ENCODE assay signal across 8 cellular contexts in the genomic region with DNA sequence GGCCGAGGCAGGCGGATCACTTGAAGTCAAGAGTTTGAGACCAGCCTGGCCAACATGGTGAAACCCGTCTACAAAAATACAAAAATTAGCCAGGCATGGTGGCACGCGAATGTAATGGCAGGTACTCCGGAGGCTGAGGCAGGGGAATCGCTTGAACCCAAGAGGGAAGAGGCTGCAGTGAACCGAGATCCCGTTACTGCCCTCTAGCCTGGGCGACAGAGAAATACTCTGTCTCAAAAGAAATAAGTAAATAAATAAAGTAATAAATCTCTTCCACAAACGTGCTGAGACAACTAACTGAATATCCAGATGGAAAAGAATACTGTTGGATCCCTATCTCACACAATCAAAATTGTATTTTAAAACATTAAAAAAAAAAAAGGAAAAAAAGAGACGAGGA. TPM values are rescaled to one million over a fixed set of nuclear protein-coding genes. Genes with fewer than 3 reads are reported as not detected.
DNase-seq lines count a peak whose midpoint lies in the region; ATAC-seq and TF ChIP-seq lines count a peak whose summit lies in the region.

No MANE protein-coding gene starts in this region.

- H3K4me3 Mint-ChIP-seq in activated CD4-positive, alpha-beta T cell treated with anti-CD3 and anti-CD28 coated beads, Interleukin-2, amount 10 ng/mL, durations not matched to agents 24 days and 14 days = peak overlapping the region; percentile 64
- peak overlapping the region; percentile 90 for H3K4me3 Mint-ChIP-seq in activated naive CD8-positive, alpha-beta T cell treated with anti-CD3 and anti-CD28 coated beads, Interleukin-2, amount 10 ng/mL, durations not matched to agents 7 days and 5 days

- peaks cover 0 to 4% (median 0%) of the 10 kb centered on the region in 5 donors for H3K9me3 ChIP-seq in subcutaneous abdominal adipose tissue (ENCODE audit: control insufficient read depth in 5 of 5, low read length in 5 of 5)

- H3K36me3 ChIP-seq in kidney epithelial cell (ENCODE audit: control insufficient read depth, insufficient read depth, low read length) = no peaks in the 10 kb centered on the region
- no peaks in the 10 kb centered on the region for H3K36me3 ChIP-seq in subcutaneous abdominal adipose tissue (ENCODE audit: control insufficient read depth in 5 of 5, insufficient read depth in 5 of 5, low read length in 5 of 5)

- peaks cover 2% of the 10 kb centered on the region for H3K27me3 Mint-ChIP-seq in activated CD4-positive, alpha-beta T cell treated with anti-CD3 and anti-CD28 coated beads, Interleukin-2, amount 10 ng/mL, durations not matched to agents 24 days and 14 days
- H3K27me3 Mint-ChIP-seq in activated naive CD8-positive, alpha-beta T cell treated with anti-CD3 and anti-CD28 coated beads, Interleukin-2, amount 10 ng/mL, durations not matched to agents 7 days and 5 days = peaks cover 9% of the 10 kb centered on the region

- peaks cover 16% of the 10 kb centered on the region for H3K4me1 Mint-ChIP-seq in activated CD4-positive, alpha-beta T cell treated with anti-CD3 and anti-CD28 coated beads, Interleukin-2, amount 10 ng/mL, durations not matched to agents 24 days and 14 days
- peaks cover 15% of the 10 kb centered on the region for H3K4me1 Mint-ChIP-seq in activated naive CD8-positive, alpha-beta T cell treated with anti-CD3 and anti-CD28 coated beads, Interleukin-2, amount 10 ng/mL, durations not matched to agents 7 days and 5 days

- ATAC-seq in activated naive CD8-positive, alpha-beta T cell treated with anti-CD3 and anti-CD28 coated beads, Interleukin-2, amount 10 ng/mL, durations not matched to agents 7 days and 5 days (ENCODE audit: low read depth) = no peak
- ATAC-seq in GM18867 (IDR thresholded peaks at IDR 0.05; ENCODE audit: unreplicated experiment) (no peak), HG02885 (IDR thresholded peaks at IDR 0.05; ENCODE audit: poor library complexity, unreplicated experiment) (no peak), HG02798 (IDR thresholded peaks at IDR 0.05; ENCODE audit: poor library complexity, unreplicated experiment) (no peak)

- H3K4me3 ChIP-seq in kidney epithelial cell (ENCODE audit: low read depth, low read length) = peak overlapping the region; percentile 90
- H3K4me3 ChIP-seq in subcutaneous abdominal adipose tissue (ENCODE audit: low read depth in 1 of 5, low read length in 5 of 5) = peak overlapping the region in 4 of 5 donors; percentile 73 to 90 (median 83)

- no peak overlapping the region for H3K27ac ChIP-seq in subcutaneous abdominal adipose tissue (ENCODE audit: low read depth, low read length)

- no peak for TF ChIP-seq CTCF in kidney epithelial cell (IDR thresholded peaks at IDR 0.05; ENCODE audit: insufficient read depth, low read length, poor library complexity, severe bottlenecking)

- peaks cover 17% of the 10 kb centered on the region for H3K9me3 Mint-ChIP-seq in activated CD4-positive, alpha-beta T cell treated with anti-CD3 and anti-CD28 coated beads, Interleukin-2, amount 10 ng/mL, durations not matched to agents 24 days and 14 days
- H3K9me3 Mint-ChIP-seq in activated naive CD8-positive, alpha-beta T cell treated with anti-CD3 and anti-CD28 coated beads, Interleukin-2, amount 10 ng/mL, durations not matched to agents 7 days and 5 days = peaks cover 19% of the 10 kb centered on the region

- peaks cover 0 to 27% (median 22%) of the 10 kb centered on the region in 5 donors for H3K4me1 ChIP-seq in subcutaneous abdominal adipose tissue (ENCODE audit: control insufficient read depth in 5 of 5, insufficient read depth in 5 of 5, low read length in 5 of 5)

- no peaks in the 10 kb centered on the region for H3K27me3 ChIP-seq in kidney epithelial cell (ENCODE audit: control insufficient read depth, insufficient read depth, low read length)
- H3K27me3 ChIP-seq in subcutaneous abdominal adipose tissue (ENCODE audit: control insufficient read depth in 5 of 5, insufficient read depth in 4 of 5, low read length in 5 of 5) = no peaks in the 10 kb centered on the region

- POLR2A ChIA-PET in activated naive CD8-positive, alpha-beta T cell treated with anti-CD3 and anti-CD28 coated beads, Interleukin-2, amount 10 ng/mL, durations not matched to agents 7 days and 5 days (lab: Charles Lee) = interaction anchor here (0.7 kb wide), 1 partner anchor 450 kb away, joined by 3 read pairs; no protein-coding TSS in a partner anchor

- DNase-seq in activated CD4-positive, alpha-beta T cell treated with anti-CD3 and anti-CD28 coated beads, Interleukin-2, amount 10 ng/mL, durations not matched to agents 24 days and 14 days = no peak
- DNase-seq in activated CD4-positive, alpha-beta T cell treated with anti-CD3 and anti-CD28 coated beads for 4 hours = no peak
- no peak for DNase-seq in activated naive CD8-positive, alpha-beta T cell treated with anti-CD3 and anti-CD28 coated beads, Interleukin-2, amount 10 ng/mL, durations not matched to agents 7 days and 5 days
- no peak for DNase-seq in kidney epithelial cell (ENCODE audit: low read depth)

- H3K9ac ChIP-seq in subcutaneous abdominal adipose tissue (ENCODE audit: low read length in 5 of 5) = peak overlapping the region in 1 of 5 donors; percentile 66

- H3K27ac Mint-ChIP-seq in activated CD4-positive, alpha-beta T cell treated with anti-CD3 and anti-CD28 coated beads, Interleukin-2, amount 10 ng/mL, durations not matched to agents 24 days and 14 days = no peak overlapping the region
- no peak overlapping the region for H3K27ac Mint-ChIP-seq in activated naive CD8-positive, alpha-beta T cell treated with anti-CD3 and anti-CD28 coated beads, Interleukin-2, amount 10 ng/mL, durations not matched to agents 7 days and 5 days

- H3K36me3 Mint-ChIP-seq in activated CD4-positive, alpha-beta T cell treated with anti-CD3 and anti-CD28 coated beads, Interleukin-2, amount 10 ng/mL, durations not matched to agents 24 days and 14 days (ENCODE audit: low read depth) = peaks cover 25% of the 10 kb centered on the region
- H3K36me3 Mint-ChIP-seq in activated naive CD8-positive, alpha-beta T cell treated with anti-CD3 and anti-CD28 coated beads, Interleukin-2, amount 10 ng/mL, durations not matched to agents 7 days and 5 days = peaks cover 24% of the 10 kb centered on the region

- intact Hi-C loops in activated CD4-positive, alpha-beta T cell treated with anti-CD3 and anti-CD28 coated beads, Interleukin-2, amount 10 ng/mL, durations not matched to agents 24 days and 14 days (cut with micrococcal nuclease) = loop anchor here (1.0 to 2.0 kb wide), 2 partner anchors 36 to 271 kb away; partner anchors contain the start of gene ZNF761

RNA-seq across cellular contexts. Expression of gene ZNF813, which starts 0.8 kb away (rescaled TPM):
- total RNA-seq in activated CD4-positive, alpha-beta T cell treated with anti-CD3 and anti-CD28 coated beads, Interleukin-2, amount 10 ng/mL, durations not matched to agents 24 days and 14 days = 4.3 and 5.2 TPM in 2 replicates
- 1 to 10 TPM; 6.1 to 8.5 TPM for total RNA-seq in activated naive CD8-positive, alpha-beta T cell treated with anti-CD3 and anti-CD28 coated beads, Interleukin-2, amount 10 ng/mL, durations not matched to agents 7 days and 5 days
- total RNA-seq in kidney epithelial cell = 2.9 and 3.9 TPM in 2 replicates

RNA-seq across cellular contexts. Expression of gene ZNF761, which starts 34.9 kb away (rescaled TPM):
- total RNA-seq in activated CD4-positive, alpha-beta T cell treated with anti-CD3 and anti-CD28 coated beads, Interleukin-2, amount 10 ng/mL, durations not matched to agents 24 days and 14 days = 9.8 and 11.6 TPM in 2 replicates
- total RNA-seq in activated naive CD8-positive, alpha-beta T cell treated with anti-CD3 and anti-CD28 coated beads, Interleukin-2, amount 10 ng/mL, durations not matched to agents 7 days and 5 days = 10 to 100 TPM; 14.5 to 17.2 TPM
- 7.4 and 8.0 TPM in 2 replicates for total RNA-seq in kidney epithelial cell
